10 cellular contexts compared by ENCODE assay signal in genomic region chr1:32321712-32322291, GRCh38. TPM values are rescaled to one million over a fixed set of nuclear protein-coding genes. Genes with fewer than 3 reads are reported as not detected.
A peak's percentile ranks its signal among the peaks of the same experiment; 100 is the strongest.
DNase-seq lines count a peak whose midpoint lies in the region; ATAC-seq and TF ChIP-seq lines count a peak whose summit lies in the region.
"Had no signal": no experiment of that assay in that cellular context is flagged by ENCODE, and none has a peak within 500 bp of the region (broad histone marks: within the 10 kb centered on the region; RNA-seq: fewer than 3 reads in every experiment).

No MANE protein-coding gene starts in this region.

- intact Hi-C loops in sciatic nerve (cut with DNase I) = no loop called here

- no peak overlapping the region for H3K27ac ChIP-seq in endodermal cell (ENCODE audit: low read depth, low read length)
- H3K27ac ChIP-seq: SK-N-MC had no signal

- H3K27ac Mint-ChIP-seq in T-cell (peak overlapping the region; percentile 96), endodermal cell (peak overlapping the region; percentile 41)
- H3K27ac Mint-ChIP-seq in stimulated activated naive CD8-positive, alpha-beta T cell treated with anti-CD3 and anti-CD28 coated beads, Interleukin-15, amount 100 ng/mL, for 72 hours = peak overlapping the region; percentile 56 to 82

- POLR2A ChIA-PET in T-cell (lab: Charles Lee) = interaction anchor here (0.5 to 1.4 kb wide), 12 partner anchors 9 to 544 kb away, joined by 3 to 12 read pairs (median 4); partner anchors contain the start of genes BSDC1 (in 1 of the 2) and MARCKSL1 (in 1 of the 2)

- TF ChIP-seq CTCF in endodermal cell (conservative IDR thresholded peaks at IDR 0.05) = no peak

- WGBS in endodermal cell (ENCODE audit: insufficient coverage in 1 of 2, insufficient read length in 1 of 2), 2 experiments = 79 to 80% methylated on average over 2 to 4 of the region's 5 CpGs

- H3K4me3 ChIP-seq in endodermal cell (ENCODE audit: low read length) = no peak overlapping the region
- H3K4me3 ChIP-seq: SK-N-MC had no signal

- CTCF ChIA-PET in T-cell (lab: Charles Lee) = interaction anchor here (0.5 to 1.9 kb wide), 13 partner anchors 10 to 400 kb away, joined by 3 to 11 read pairs (median 4); partner anchors contain the start of genes KPNA6 (in 1 of the 2) and MARCKSL1 (in 1 of the 2)

- H3K36me3 Mint-ChIP-seq in T-cell = peaks cover 18% of the 10 kb centered on the region
- peaks cover 52% of the 10 kb centered on the region for H3K36me3 Mint-ChIP-seq in endodermal cell (ENCODE audit: low read depth)

- H3K4me1 ChIP-seq in endodermal cell (ENCODE audit: control insufficient read depth, insufficient read depth, low read length) = no peaks in the 10 kb centered on the region

- H3K9ac ChIP-seq in endodermal cell (ENCODE audit: extremely low read depth, low read length, poor library complexity, severe bottlenecking) = no peak overlapping the region

- H3K4me3 Mint-ChIP-seq in T-cell = peak overlapping the region; percentile 64 to 78 (median 67)
- no peak overlapping the region for H3K4me3 Mint-ChIP-seq in endodermal cell
- H3K4me3 Mint-ChIP-seq in stimulated activated naive CD8-positive, alpha-beta T cell treated with anti-CD3 and anti-CD28 coated beads, Interleukin-15, amount 100 ng/mL, for 72 hours = peak overlapping the region in 1 of 2 donors; percentile 24

- H3K27me3 Mint-ChIP-seq in T-cell (no peaks in the 10 kb centered on the region), endodermal cell (ENCODE audit: insufficient read depth) (no peaks in the 10 kb centered on the region)
- H3K27me3 Mint-ChIP-seq in stimulated activated naive CD8-positive, alpha-beta T cell treated with anti-CD3 and anti-CD28 coated beads, Interleukin-15, amount 100 ng/mL, for 72 hours = no peaks in the 10 kb centered on the region

- no peaks in the 10 kb centered on the region for H3K9me3 Mint-ChIP-seq in T-cell
- no peaks in the 10 kb centered on the region for H3K9me3 Mint-ChIP-seq in endodermal cell
- no peaks in the 10 kb centered on the region for H3K9me3 Mint-ChIP-seq in stimulated activated naive CD8-positive, alpha-beta T cell treated with anti-CD3 and anti-CD28 coated beads, Interleukin-15, amount 100 ng/mL, for 72 hours

- H3K27me3 ChIP-seq in endodermal cell (ENCODE audit: control insufficient read depth, insufficient read depth, low read length, poor library complexity, severe bottlenecking) = no peaks in the 10 kb centered on the region

- peaks cover 62% of the 10 kb centered on the region for H3K36me3 ChIP-seq in endodermal cell (ENCODE audit: control insufficient read depth, insufficient read depth, low read length)

- H3K4me1 Mint-ChIP-seq in T-cell (peaks cover 44 to 59% (median 44%) of the 10 kb centered on the region in 3 donors), endodermal cell (peaks cover 8% of the 10 kb centered on the region)
- H3K4me1 Mint-ChIP-seq in stimulated activated naive CD8-positive, alpha-beta T cell treated with anti-CD3 and anti-CD28 coated beads, Interleukin-15, amount 100 ng/mL, for 72 hours = peaks cover 28% of the 10 kb centered on the region

- peak; percentile 86 to 90 (median 88) for ATAC-seq in T-cell (replicated peaks in 1 of 4)
- peak; percentile 43 for ATAC-seq in stimulated activated naive CD8-positive, alpha-beta T cell treated with anti-CD3 and anti-CD28 coated beads, Interleukin-15, amount 100 ng/mL, for 72 hours
- ATAC-seq in sciatic nerve = no peak

- H3K9me3 ChIP-seq in endodermal cell (ENCODE audit: control insufficient read depth, low read length) = no peaks in the 10 kb centered on the region

- DNase-seq in activated gamma-delta T cell treated with Interleukin-2 at 50 U/mL for 16 hours (peak; percentile 14), activated gamma-delta T cell (lab: John Stamatoyannopoulos, UW) (no peak), T-cell (peak in 22 of 34 experiments; percentile 8 to 62 (median 28)), endodermal cell (no peak), OCI-M2 (lab: John Stamatoyannopoulos, UW; ENCODE audit: unreplicated experiment) (no peak), sciatic nerve (ENCODE audit: low spot score) (no peak), NCI-H748 treated with DMSO at 0.1 percent for 48 hours (lab: John Stamatoyannopoulos, UW) (no peak)
- DNase-seq in stimulated activated naive CD8-positive, alpha-beta T cell treated with anti-CD3 and anti-CD28 coated beads, Interleukin-15, amount 100 ng/mL, for 72 hours = no peak
- DNase-seq: NCI-H1092 had no signal

RNA-seq across cellular contexts. Expression of gene MARCKSL1, which starts 14.2 kb away (rescaled TPM):
- total RNA-seq in T-cell (10 to 100 TPM; 28.1 to 46.5 (median 41.4) TPM), endodermal cell (100 to 1,000 TPM; 484 to 543 TPM), sciatic nerve (126 TPM)
- polyA plus RNA-seq in endodermal cell (2013, experiment 1 of 2) = 734 TPM
- 653 TPM for polyA plus RNA-seq in endodermal cell (2013, experiment 2 of 2)

RNA-seq across cellular contexts. Expression of gene HDAC1, which starts 29.9 kb away (rescaled TPM):
- 100 to 1,000 TPM; 117 to 153 (median 142) TPM for total RNA-seq in T-cell
- 100 to 1,000 TPM; 150 to 160 TPM for total RNA-seq in endodermal cell
- 97.1 TPM for polyA plus RNA-seq in endodermal cell (2013, experiment 1 of 2)
- polyA plus RNA-seq in endodermal cell (2013, experiment 2 of 2) = 89.0 TPM
- total RNA-seq in sciatic nerve = 54.7 TPM

RNA-seq across cellular contexts. Expression of gene FAM229A, which starts 40.5 kb away (rescaled TPM):
- total RNA-seq in T-cell = 10 to 100 TPM; 27.0 to 43.0 (median 32.0) TPM
- 1 to 10 TPM; 6.8 to 8.4 TPM for total RNA-seq in endodermal cell
- polyA plus RNA-seq in endodermal cell (2013, experiment 1 of 2) = 8.8 TPM
- 6.4 TPM for polyA plus RNA-seq in endodermal cell (2013, experiment 2 of 2)
- total RNA-seq in sciatic nerve = 12.0 TPM

RNA-seq across cellular contexts. Expression of gene TSSK3, which starts 40.5 kb away (rescaled TPM):
- total RNA-seq in T-cell (1 to 10 TPM in 3 of 5 donors, under 1 TPM in 1, not detected in 1; 0.65 to 4.3 (median 2.3) TPM), endodermal cell (1 to 10 TPM; 3.4 to 6.4 TPM), sciatic nerve (5.1 TPM)
- polyA plus RNA-seq in endodermal cell (2013, experiment 1 of 2) = 0.53 TPM
- polyA plus RNA-seq in endodermal cell (2013, experiment 2 of 2) = 1.3 TPM

Comparison
In these comparisons a context has a peak if more than half of its experiments do, and no peak if none do; other contexts are left out.
1. DNase-seq: peak in activated gamma-delta T cell treated with Interleukin-2 at 50 U/mL for 16 hours (single experiment) and T-cell (22 of 34); none in activated gamma-delta T cell (single experiment), endodermal cell (single experiment), stimulated activated naive CD8-positive, alpha-beta T cell treated with anti-CD3 and anti-CD28 coated beads, Interleukin-15, amount 100 ng/mL, for 72 hours (0 of 2), OCI-M2 (single experiment), sciatic nerve (single experiment) and NCI-H748 treated with DMSO at 0.1 percent for 48 hours (single experiment).
2. H3K27ac Mint-ChIP-seq: peak in every context shown above with its lines; median percentile 96 in T-cell; 69 in stimulated activated naive CD8-positive, alpha-beta T cell treated with anti-CD3 and anti-CD28 coated beads, Interleukin-15, amount 100 ng/mL, for 72 hours; 41 in endodermal cell.